27 cellular contexts compared by ENCODE assay signal in the genomic region with DNA sequence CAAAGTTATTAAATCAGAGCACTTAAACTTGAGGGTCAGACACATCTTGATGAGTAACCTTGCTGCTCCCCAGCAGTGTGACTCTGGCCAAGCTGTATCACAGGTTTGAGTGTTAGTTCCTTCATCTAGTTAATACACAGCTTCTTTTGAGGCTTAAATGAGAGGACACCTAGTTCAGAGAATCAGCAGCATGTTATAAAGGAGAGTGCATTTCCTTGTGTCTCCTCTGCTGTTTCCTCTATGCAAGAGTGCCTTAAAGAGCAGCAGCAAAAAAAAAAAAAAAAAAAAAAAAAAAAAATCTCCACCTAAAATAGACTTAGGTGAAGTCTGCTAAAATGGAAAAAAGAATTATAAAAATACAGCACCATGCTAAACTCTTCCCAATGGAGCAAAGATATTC.
DNase-seq lines count a peak whose midpoint lies in the region; ATAC-seq and TF ChIP-seq lines count a peak whose summit lies in the region.
"Had no signal": no experiment of that assay in that cellular context is flagged by ENCODE, and none has a peak within 500 bp of the region (broad histone marks: within the 10 kb centered on the region; RNA-seq: fewer than 3 reads in every experiment).

No MANE protein-coding gene starts in this region.

- H3K27me3 Mint-ChIP-seq in brain: peaks cover 6% of the 10 kb centered on the region

- H3K9me3 Mint-ChIP-seq in brain: peaks cover 0 to 3% (median 0%) of the 10 kb centered on the region in 5 experiments
- H3K9me3 Mint-ChIP-seq: activated CD4-positive, alpha-beta memory T cell treated with anti-CD3 and anti-CD28 coated beads, Interleukin-2, amount 10 ng/mL, durations not matched to agents 7 days and 5 days; activated T-helper 17 cell treated with anti-CD3 and anti-CD28 coated beads, Interleukin-2, amount 50 U/mL, for 72 hours had no signal

- H3K4me3 ChIP-seq in left ventricle myocardium inferior (no peak overlapping the region), right cardiac atrium (ENCODE audit: low read length) (no peak overlapping the region), KMS-11 (IDR thresholded peaks at IDR 0.05; ENCODE audit: insufficient read depth, low read depth, low read length) (no peak overlapping the region), brain microvascular endothelial cell (ENCODE audit: low read depth, low read length) (no peak overlapping the region), mammary epithelial cell (replicated peaks in 1 of 3; ENCODE audit: insufficient read depth in 1 of 3, low read depth in 2 of 3, low read length in 3 of 3) (no peak overlapping the region)
- H3K4me3 ChIP-seq: colonic mucosa, sigmoid colon, suprapubic skin had no signal

- H3K4me2 ChIP-seq in KMS-11 (peak overlapping the region; percentile 100; the same call in 1 of the 2 replicates), mammary epithelial cell (ENCODE audit: insufficient read depth, low read depth, low read length) (no peak overlapping the region)

- H3K9ac ChIP-seq in KMS-11 (no peak overlapping the region), mammary epithelial cell (ENCODE audit: insufficient read depth, low read length) (no peak overlapping the region)

- CTCF ChIA-PET in mammary epithelial cell (lab: Charles Lee; ENCODE audit: low non-redundant PET): no interaction called here

- no peaks in the 10 kb centered on the region for H4K20me1 ChIP-seq in KMS-11 (ENCODE audit: insufficient read depth)
- no peaks in the 10 kb centered on the region for H4K20me1 ChIP-seq in mammary epithelial cell (ENCODE audit: insufficient read depth, low read length)

- peaks cover 71% of the 10 kb centered on the region for H3K79me2 ChIP-seq in KMS-11 (ENCODE audit: insufficient read depth, low read depth)
- no peaks in the 10 kb centered on the region for H3K79me2 ChIP-seq in mammary epithelial cell (ENCODE audit: insufficient read depth, low read length)

- in situ Hi-C loops in brain microvascular endothelial cell (cut with HindIII; ENCODE audit: low pct_ligation_motif_present, low sequenced_read_pairs): no loop called here
- in situ Hi-C loops in mammary epithelial cell (cut with MboI; ENCODE audit: low sequenced_read_pairs in 2 of 2): no loop called here

- intact Hi-C loops in left ventricle myocardium inferior (cut with micrococcal nuclease) (no loop called here), right cardiac atrium (cut with DNase I) (loop anchor here in 2 of 4 donors (10.0 kb wide), 2 partner anchors 79 to 91 kb away; no protein-coding TSS in a partner anchor), mammary epithelial cell (cut with micrococcal nuclease) (no loop called here)

- H3K36me3 ChIP-seq in left ventricle myocardium inferior (no peaks in the 10 kb centered on the region), KMS-11 (ENCODE audit: insufficient read depth) (no peaks in the 10 kb centered on the region), brain microvascular endothelial cell (replicated peaks) (no peaks in the 10 kb centered on the region), mammary epithelial cell (ENCODE audit: insufficient read depth, low read length) (no peaks in the 10 kb centered on the region)
- H3K36me3 ChIP-seq: colonic mucosa, sigmoid colon, suprapubic skin had no signal

- H2AFZ ChIP-seq in KMS-11 (ENCODE audit: low read depth): no peak overlapping the region
- no peak overlapping the region for H2AFZ ChIP-seq in mammary epithelial cell (ENCODE audit: low read depth, low read length)

- H3K27me3 ChIP-seq in left ventricle myocardium inferior (ENCODE audit: low read depth) (no peaks in the 10 kb centered on the region), right cardiac atrium (ENCODE audit: control insufficient read depth, insufficient read depth) (no peaks in the 10 kb centered on the region), KMS-11 (ENCODE audit: insufficient read depth, low read depth) (no peaks in the 10 kb centered on the region), brain microvascular endothelial cell (replicated peaks) (no peaks in the 10 kb centered on the region), mammary epithelial cell (ENCODE audit: insufficient read depth, low read length) (no peaks in the 10 kb centered on the region)
- H3K27me3 ChIP-seq: sigmoid colon, suprapubic skin had no signal

- peak overlapping the region in 4 of 5 experiments; percentile 46 to 76 (median 54) for H3K27ac Mint-ChIP-seq in brain
- H3K27ac Mint-ChIP-seq: activated CD4-positive, alpha-beta memory T cell treated with anti-CD3 and anti-CD28 coated beads, Interleukin-2, amount 10 ng/mL, durations not matched to agents 7 days and 5 days; activated T-helper 17 cell treated with anti-CD3 and anti-CD28 coated beads, Interleukin-2, amount 50 U/mL, for 72 hours; effector memory CD8-positive, alpha-beta T cell had no signal

- no peaks in the 10 kb centered on the region for H3K36me3 Mint-ChIP-seq in brain

- no TSS peak for BruUV-seq in mammary epithelial cell (replicated peaks; lab: Mats Ljungman, UMichigan)

- peak overlapping the region in 3 of 5 experiments; percentile 7 to 55 (median 14) for H3K4me3 Mint-ChIP-seq in brain
- H3K4me3 Mint-ChIP-seq: activated CD4-positive, alpha-beta memory T cell treated with anti-CD3 and anti-CD28 coated beads, Interleukin-2, amount 10 ng/mL, durations not matched to agents 7 days and 5 days; activated T-helper 17 cell treated with anti-CD3 and anti-CD28 coated beads, Interleukin-2, amount 50 U/mL, for 72 hours; effector memory CD8-positive, alpha-beta T cell had no signal

- H3K4me1 Mint-ChIP-seq in brain: peaks cover 75% of the 10 kb centered on the region
- H3K4me1 Mint-ChIP-seq: activated T-helper 17 cell treated with anti-CD3 and anti-CD28 coated beads, Interleukin-2, amount 50 U/mL, for 72 hours had no signal

- DNase-seq in left ventricle myocardium inferior (no peak), right cardiac atrium (no peak), brain microvascular endothelial cell (no peak), mammary epithelial cell (no peak)
- DNase-seq: activated CD4-positive, alpha-beta memory T cell treated with anti-CD3 and anti-CD28 coated beads, Interleukin-2, amount 10 ng/mL, durations not matched to agents 7 days and 5 days; activated CD4-positive, CD25-positive, alpha-beta regulatory T cell treated with anti-CD3 and anti-CD28 coated beads, Interleukin-2, amount 50 U/mL, for 72 hours; activated CD8-positive, alpha-beta memory T cell treated with anti-CD3 and anti-CD28 coated beads, Interleukin-2, amount 50 U/mL, for 48 hours; activated naive CD4-positive, alpha-beta T cell treated with anti-CD3 and anti-CD28 coated beads, Interleukin-2, amount 50 U/mL, for 16 hours; amniotic stem cell; colonic mucosa; effector memory CD8-positive, alpha-beta T cell; erythroblast; H7; IMR-90; mesenchymal stem cell; NCI-H1105 treated with DMSO at 0.1 percent for 48 hours; NCI-H2081; posterior cingulate gyrus; sigmoid colon; stimulated activated CD4-positive, alpha-beta T cell treated with anti-CD3 and anti-CD28 coated beads, Interleukin-4, amount 100 ng/mL, for 4 hours; stimulated activated naive CD4-positive, alpha-beta T cell had no signal

- H3K4me1 ChIP-seq in left ventricle myocardium inferior (peaks cover 65% of the 10 kb centered on the region), right cardiac atrium (ENCODE audit: control insufficient read depth, insufficient read depth, low read length) (no peaks in the 10 kb centered on the region), KMS-11 (ENCODE audit: low read depth, poor library complexity, severe bottlenecking) (peaks cover 49% of the 10 kb centered on the region), mammary epithelial cell (ENCODE audit: insufficient read depth, low read length) (peaks cover 14% of the 10 kb centered on the region)
- H3K4me1 ChIP-seq: colonic mucosa had no signal

- TF ChIP-seq CTCF in left ventricle myocardium inferior (IDR thresholded peaks at IDR 0.05; ENCODE audit: borderline replicate concordance): no peak
- TF ChIP-seq CTCF in KMS-11 (conservative IDR thresholded peaks at IDR 0.05; ENCODE audit: low read depth, low read length): no peak
- no peak for TF ChIP-seq CTCF in brain (conservative IDR thresholded peaks at IDR 0.05)
- no peak for TF ChIP-seq CTCF in brain microvascular endothelial cell (IDR thresholded peaks at IDR 0.05; ENCODE audit: low read depth, low read length, missing control alignments)
- no peak for TF ChIP-seq CTCF in mammary epithelial cell (conservative IDR thresholded peaks at IDR 0.05 in 1 of 2, IDR thresholded peaks at IDR 0.05 in 1 of 2; ENCODE audit: extremely low read depth in 1 of 2, insufficient read depth in 1 of 2, low read depth in 1 of 2, low read length in 2 of 2)

- ATAC-seq in right cardiac atrium (no peak), GM18502 (IDR thresholded peaks at IDR 0.05; ENCODE audit: poor library complexity, unreplicated experiment) (no peak)
- ATAC-seq: activated T-helper 17 cell treated with anti-CD3 and anti-CD28 coated beads, Interleukin-2, amount 50 U/mL, for 72 hours; effector memory CD8-positive, alpha-beta T cell had no signal

- H3K27ac ChIP-seq in left ventricle myocardium inferior (replicated peaks) (peak overlapping the region; percentile 98), right cardiac atrium (ENCODE audit: low read length) (no peak overlapping the region), KMS-11 (peak overlapping the region; percentile 91; the same call in 1 of the 2 replicates), temporal lobe (ENCODE audit: low read depth, low read length) (peak overlapping the region; percentile 85), brain microvascular endothelial cell (no peak overlapping the region), mammary epithelial cell (ENCODE audit: insufficient read depth, low read depth, low read length) (no peak overlapping the region)
- H3K27ac ChIP-seq: colonic mucosa, suprapubic skin had no signal

- H3K9me3 ChIP-seq in left ventricle myocardium inferior (replicated peaks): no peaks in the 10 kb centered on the region
- H3K9me3 ChIP-seq in right cardiac atrium (ENCODE audit: control insufficient read depth, low read length): no peaks in the 10 kb centered on the region
- no peaks in the 10 kb centered on the region for H3K9me3 ChIP-seq in mammary epithelial cell (replicated peaks; ENCODE audit: insufficient read depth, low read length)
- H3K9me3 ChIP-seq: colonic mucosa, sigmoid colon, suprapubic skin had no signal

- dilution Hi-C loops in mammary epithelial cell (cut with HindIII; ENCODE audit: low sequenced_read_pairs): no loop called here

Comparison
In these comparisons a context has a peak if more than half of its experiments do, and no peak if none do; other contexts are left out.
1. H3K27ac ChIP-seq: peak in left ventricle myocardium inferior (single experiment), KMS-11 (single experiment) and temporal lobe (single experiment); none in right cardiac atrium (single experiment), brain microvascular endothelial cell (single experiment) and mammary epithelial cell (single experiment).